ENCODE assay signal across 11 cellular contexts in genomic region chr10:44382981-44383748, GRCh38. TPM values are rescaled to one million over a fixed set of nuclear protein-coding genes. Genes with fewer than 3 reads are reported as not detected.
A peak's percentile ranks its signal among the peaks of the same experiment; 100 is the strongest.
DNase-seq lines count a peak whose midpoint lies in the region; ATAC-seq, FAIRE-seq and TF ChIP-seq lines count a peak whose summit lies in the region.
"Had no signal": no experiment of that assay in that cellular context is flagged by ENCODE, and none has a peak within 500 bp of the region (broad histone marks: within the 10 kb centered on the region; RNA-seq: fewer than 3 reads in every experiment).

No MANE protein-coding gene starts in this region.

- peak overlapping the region; percentile 95; the same call in 1 of the 2 replicates for H2BK20ac ChIP-seq in H1 (ENCODE audit: low read length)

- no peak for TF ChIP-seq RAD21 in H1 (IDR thresholded peaks at IDR 0.05 in 1 of 2, conservative IDR thresholded peaks at IDR 0.05 in 1 of 2; ENCODE audit: low read depth in 2 of 2, low read length in 2 of 2)

- ATAC-seq in GM18519 (IDR thresholded peaks at IDR 0.05; ENCODE audit: low FRiP score, unreplicated experiment), result no peak
- ATAC-seq: activated CD4-positive, CD25-positive, alpha-beta regulatory T cell treated with anti-CD3 and anti-CD28 coated beads, Interleukin-2, amount 50 U/mL, for 24 hours; natural killer cell treated with Interleukin-12 subunit alpha and Interleukin-12 subunit beta and Interleukin-15 and Interleukin-18, amount 100 ng/mL, for 72 hours had no signal

- peak overlapping the region; percentile 56 for H4K91ac ChIP-seq in H1 (replicated peaks; ENCODE audit: insufficient read length, low read length)

- H4K5ac ChIP-seq in H1 (ENCODE audit: insufficient read length, low read depth, low read length) (no peak overlapping the region), mesendoderm (ENCODE audit: low read length) (no peak overlapping the region)

- H3K4me2 ChIP-seq in H1 (ENCODE audit: insufficient read depth in 1 of 2, low read depth in 2 of 2, low read length in 2 of 2), result peak overlapping the region; percentile 97 to 98
- H3K4me2 ChIP-seq in mesendoderm (ENCODE audit: low read length), result peak overlapping the region; percentile 95

- POLR2A ChIA-PET in H1 (lab: Charles Lee; ENCODE audit: partially characterized antibody), result interaction anchor here (0.6 to 6.5 kb wide), 12 partner anchors 8 to 693 kb away, joined by 3 to 60 read pairs (median 3); no protein-coding TSS in a partner anchor

- no peak overlapping the region for H2AK5ac ChIP-seq in H1 (ENCODE audit: low read depth, low read length)
- no peak overlapping the region for H2AK5ac ChIP-seq in mesendoderm (ENCODE audit: low read length)

- H3K23ac ChIP-seq in H1 (ENCODE audit: insufficient read length) (no peak overlapping the region), mesendoderm (ENCODE audit: low read length) (no peak overlapping the region)

- H3K79me1 ChIP-seq in H1 (ENCODE audit: low read depth, low read length), result peaks cover 7% of the 10 kb centered on the region
- H3K79me1 ChIP-seq in mesendoderm (ENCODE audit: low read length), result no peaks in the 10 kb centered on the region

- peak overlapping the region; percentile 78 for H3K4me3 ChIP-seq in HUES48 (ENCODE audit: low read depth, low read length)
- peak overlapping the region; percentile 64 to 83 (median 72) for H3K4me3 ChIP-seq in H1 (ENCODE audit: extremely low read depth in 1 of 4, insufficient read depth in 2 of 4, low read depth in 3 of 4, low read length in 4 of 4)
- no peak overlapping the region for H3K4me3 ChIP-seq in mesendoderm (ENCODE audit: low read length)
- H3K4me3 ChIP-seq in stomach smooth muscle (ENCODE audit: low read length in 2 of 2), result peak overlapping the region; percentile 67 to 78

- peaks cover 6 to 53% of the 10 kb centered on the region in 2 experiments; a peak in 2 of 4 replicates for H3K79me2 ChIP-seq in H1 (ENCODE audit: control insufficient read depth in 1 of 2, insufficient read depth in 2 of 2, low read length in 2 of 2)
- H3K79me2 ChIP-seq in mesendoderm (ENCODE audit: control insufficient read depth, insufficient read depth, low read length), result no peaks in the 10 kb centered on the region

- no peak overlapping the region for H2BK15ac ChIP-seq in H1 (ENCODE audit: low read length)
- H2BK15ac ChIP-seq in mesendoderm (replicated peaks; ENCODE audit: low read depth), result no peak overlapping the region

- CTCF ChIA-PET in H1 (lab: Charles Lee; ENCODE audit: partially characterized antibody), result interaction anchor here (0.7 to 3.1 kb wide), 27 partner anchors 8 to 700 kb away, joined by 3 to 11 read pairs (median 4); no protein-coding TSS in a partner anchor

- no peak for TF ChIP-seq POLR2A in H1 (IDR thresholded peaks at IDR 0.05; ENCODE audit: control extremely low read depth in 1 of 2, low read depth in 2 of 2, low read length in 2 of 2)

- H2AFZ ChIP-seq in H1 (ENCODE audit: low read length), result no peak overlapping the region

- peak overlapping the region; percentile 80; the same call in 1 of the 2 replicates for H2BK12ac ChIP-seq in H1 (ENCODE audit: low read depth, low read length)

- peaks cover 34% of the 10 kb centered on the region; the same call in 1 of the 2 replicates for H3K23me2 ChIP-seq in H1 (ENCODE audit: low read depth, low read length)

- DNase-seq in H1 (ENCODE audit: low read depth in 1 of 2, low spot score in 2 of 2) (no peak), mesendoderm (peak; percentile 15), HuH-7 (ENCODE audit: low spot score) (no peak), AG08396 (ENCODE audit: low spot score) (no peak)
- DNase-seq in activated naive CD4-positive, alpha-beta T cell treated with Interleukin-2 at 50 U/mL for 16 hours, result no peak
- DNase-seq: Calu3 had no signal

- H2BK5ac ChIP-seq in H1 (ENCODE audit: low read depth, low read length) (peak overlapping the region; percentile 92; the same call in 1 of the 2 replicates), mesendoderm (ENCODE audit: low read length) (no peak overlapping the region)

- peaks cover 0 to 13% of the 10 kb centered on the region in 2 experiments for H4K20me1 ChIP-seq in H1 (replicated peaks in 1 of 2; ENCODE audit: control insufficient read depth in 1 of 2, insufficient read depth in 2 of 2, low read length in 2 of 2)

- H3K9me3 ChIP-seq in HUES48 (ENCODE audit: control insufficient read depth, insufficient read depth, low read length), result no peaks in the 10 kb centered on the region
- H3K9me3 ChIP-seq in H1 (ENCODE audit: insufficient read depth in 2 of 2, low read depth in 1 of 2, low read length in 1 of 2), result no peaks in the 10 kb centered on the region; a peak in 1 of 4 replicates
- H3K9me3 ChIP-seq in stomach smooth muscle (ENCODE audit: control insufficient read depth in 2 of 2, low read length in 2 of 2), result no peaks in the 10 kb centered on the region

- no peak for FAIRE-seq in H1 (lab: Jason Lieb, UNC)

- no peak overlapping the region for H3K56ac ChIP-seq in H1 (replicated peaks; ENCODE audit: insufficient read length, low read depth, low read length)
- H3K56ac ChIP-seq in mesendoderm (ENCODE audit: low read length), result peak overlapping the region; percentile 76

- no peak overlapping the region for H3K4ac ChIP-seq in H1 (replicated peaks; ENCODE audit: insufficient read length, low read depth, low read length)
- no peak overlapping the region for H3K4ac ChIP-seq in mesendoderm (ENCODE audit: low read depth, low read length)

- peaks cover 35% of the 10 kb centered on the region for H3K27me3 ChIP-seq in HUES48 (ENCODE audit: control insufficient read depth, insufficient read depth, low read length)
- H3K27me3 ChIP-seq in H1 (replicated peaks in 1 of 4; ENCODE audit: control insufficient read depth in 3 of 4, extremely low read depth in 1 of 4, insufficient read depth in 3 of 4, low read length in 3 of 4), result peaks cover 2 to 33% (median 26%) of the 10 kb centered on the region in 4 experiments
- H3K27me3 ChIP-seq in mesendoderm (ENCODE audit: insufficient read depth, low read length, poor library complexity), result peaks cover 11% of the 10 kb centered on the region
- H3K27me3 ChIP-seq in stomach smooth muscle (ENCODE audit: control insufficient read depth in 1 of 2, insufficient read depth in 2 of 2, low read length in 2 of 2), result peaks cover 5 to 33% of the 10 kb centered on the region in 2 donors

- H2BK120ac ChIP-seq in H1 (replicated peaks; ENCODE audit: low read depth, low read length) (no peak overlapping the region), mesendoderm (ENCODE audit: low read depth, low read length) (no peak overlapping the region)

- TF ChIP-seq EP300 in H1 (IDR thresholded peaks at IDR 0.05; ENCODE audit: borderline replicate concordance in 1 of 2, low read depth in 2 of 2, low read length in 2 of 2), result no peak

- H3K9ac ChIP-seq in HUES48 (ENCODE audit: low read depth, low read length) (no peak overlapping the region), H1 (replicated peaks in 1 of 4; ENCODE audit: extremely low read depth in 1 of 4, low read depth in 3 of 4, low read length in 3 of 4) (peak overlapping the region in 1 of 4 experiments; percentile 60; a peak in 2 of 7 replicates), mesendoderm (ENCODE audit: low read length) (peak overlapping the region; percentile 41), stomach smooth muscle (ENCODE audit: low read length in 2 of 2) (peak overlapping the region; percentile 36 to 60)

- H3K4me1 ChIP-seq in HUES48 (ENCODE audit: control insufficient read depth, insufficient read depth, low read length) (peaks cover 43% of the 10 kb centered on the region), H1 (replicated peaks in 1 of 4; ENCODE audit: control insufficient read depth in 3 of 4, insufficient read depth in 4 of 4, low read length in 3 of 4) (peaks cover 19 to 47% (median 28%) of the 10 kb centered on the region in 4 experiments), mesendoderm (ENCODE audit: control insufficient read depth, low read depth, low read length) (peaks cover 21% of the 10 kb centered on the region), stomach smooth muscle (ENCODE audit: control insufficient read depth, insufficient read depth, low read length) (peaks cover 14% of the 10 kb centered on the region)

- peaks cover 27% of the 10 kb centered on the region for H3K36me3 ChIP-seq in HUES48 (ENCODE audit: control insufficient read depth, insufficient read depth, low read length)
- peaks cover 0 to 26% (median 8%) of the 10 kb centered on the region in 4 experiments; a peak in 5 of 8 replicates for H3K36me3 ChIP-seq in H1 (ENCODE audit: control insufficient read depth in 2 of 4, insufficient read depth in 4 of 4, low read length in 3 of 4)
- H3K36me3 ChIP-seq in mesendoderm (ENCODE audit: control insufficient read depth, insufficient read depth, low read length), result no peaks in the 10 kb centered on the region
- peaks cover 0 to 2% of the 10 kb centered on the region in 2 donors for H3K36me3 ChIP-seq in stomach smooth muscle (ENCODE audit: control insufficient read depth in 2 of 2, insufficient read depth in 2 of 2, low read length in 2 of 2)

- no peak for TF ChIP-seq CTCF in H1 (IDR thresholded peaks at IDR 0.05; ENCODE audit: control extremely low read depth in 1 of 3, insufficient read depth in 1 of 3, low read depth in 1 of 3, low read length in 3 of 3)

- 31% methylated on average over 14 of the region's 15 CpGs; no CpG with 5 or more reads in 1 of the 2 experiments for WGBS in H1 (ENCODE audit: extremely low coverage in 1 of 2, insufficient coverage in 1 of 2, insufficient read length in 1 of 2, insufficient replicate concordance in 2 of 2, low coverage in 1 of 2, low lambda C conversion rate in 2 of 2, missing lambda C conversion rate in 1 of 2), 2 experiments
- WGBS in mesendoderm (ENCODE audit: extremely low coverage, insufficient coverage, low lambda C conversion rate), result no CpG with 5 or more reads among the region's 15 CpGs

- H4K8ac ChIP-seq in H1 (ENCODE audit: extremely low read depth, insufficient read depth, low read length), result peak overlapping the region; percentile 58
- no peak overlapping the region for H4K8ac ChIP-seq in mesendoderm (ENCODE audit: low read depth, low read length)

- H3K27ac ChIP-seq in HUES48 (ENCODE audit: low read depth, low read length), result peak overlapping the region; percentile 82
- no peak overlapping the region for H3K27ac ChIP-seq in H1 (ENCODE audit: low read depth, low read length)
- peak overlapping the region; percentile 26 for H3K27ac ChIP-seq in mesendoderm (ENCODE audit: low read depth, low read length)
- H3K27ac ChIP-seq in stomach smooth muscle (ENCODE audit: low read length), result no peak overlapping the region

- H3K18ac ChIP-seq in H1 (ENCODE audit: extremely low read depth, low read length) (peak overlapping the region; percentile 64), mesendoderm (ENCODE audit: low read length) (no peak overlapping the region)

- H3K14ac ChIP-seq in H1 (ENCODE audit: insufficient read length), result no peak overlapping the region

RNA-seq across cellular contexts. Expression of gene CXCL12, which starts 1.7 kb away (rescaled TPM):
- 48.0 and 51.4 TPM in 2 replicates for total RNA-seq in H1 (2021; fragmentation: NEBNext Ultra II Directional; extraction: Animal tissue kit (Norgen Biotek cat#: 25700))
- polyA plus RNA-seq in H1 (2011; rRNA removed), result 53.8 and 79.9 TPM in 2 replicates
- 46.6 TPM for polyA plus RNA-seq in H1 (2011; cell fraction: cytosol; rRNA removed)
- 67.1 TPM for polyA plus RNA-seq in H1 (2011; cell fraction: nucleus; rRNA removed)
- polyA plus RNA-seq in H1 (2012, experiment 1 of 2), result 33.5 to 42.8 TPM (median 37.2 TPM) in 4 replicates
- polyA plus RNA-seq in H1 (2012, experiment 2 of 2), result 30.6 TPM
- 68.4 TPM for polyA plus RNA-seq in H1 (2013, experiment 1 of 2)
- polyA plus RNA-seq in H1 (2013, experiment 2 of 2), result 78.8 TPM
- polyA minus RNA-seq in H1 (2011; rRNA and poly(A)+ RNA removed), result 21.6 and 32.5 TPM in 2 replicates
- 25.7 TPM for polyA minus RNA-seq in H1 (2011; cell fraction: cytosol; rRNA and poly(A)+ RNA removed)
- polyA minus RNA-seq in H1 (2011; cell fraction: nucleus; rRNA and poly(A)+ RNA removed), result 36.3 TPM
- 22.7 TPM for polyA plus RNA-seq in mesendoderm (2013, experiment 1 of 2)
- 24.7 TPM for polyA plus RNA-seq in mesendoderm (2013, experiment 2 of 2)
- total RNA-seq: Calu3 had no signal

Comparison
In these comparisons a context has a peak if more than half of its experiments do, and no peak if none do; other contexts are left out.
1. H3K27ac ChIP-seq: peak in HUES48 (single experiment) and mesendoderm (single experiment); none in H1 (single experiment) and stomach smooth muscle (single experiment).